8 cellular contexts compared by ENCODE assay signal in the genomic region with DNA sequence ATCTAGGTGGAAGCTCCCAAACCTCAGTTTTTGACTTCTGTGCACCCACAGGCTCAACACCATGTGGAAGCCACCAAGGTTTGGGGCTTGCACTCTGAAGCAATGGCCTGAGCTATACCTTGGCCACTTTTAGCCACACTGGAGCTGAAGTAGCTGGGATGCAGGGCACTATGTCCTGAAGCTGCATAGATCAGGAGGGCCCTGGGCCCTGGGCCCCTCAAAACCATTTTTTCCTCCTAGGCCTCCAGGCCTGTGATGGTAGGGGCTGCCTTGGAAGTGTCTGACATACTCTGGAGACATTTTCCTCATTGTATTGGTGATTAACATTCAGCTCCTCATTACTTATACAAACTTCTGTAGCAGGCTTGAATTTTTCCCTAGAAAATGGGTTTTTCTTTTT.
"Had no signal": no experiment of that assay in that cellular context is flagged by ENCODE, and none has a peak within 500 bp of the region (broad histone marks: within the 10 kb centered on the region; RNA-seq: fewer than 3 reads in every experiment).

No MANE protein-coding gene starts in this region.

- ATAC-seq: GM12878 had no signal

- H3K4me3 ChIP-seq: GM12878 had no signal

- FAIRE-seq: G401.6, GM12878, GM12891, GM12892, GM18507, GM19239 had no signal

- DNase-seq: GDM1, GF-D8 had no signal
